In the genomic region with DNA sequence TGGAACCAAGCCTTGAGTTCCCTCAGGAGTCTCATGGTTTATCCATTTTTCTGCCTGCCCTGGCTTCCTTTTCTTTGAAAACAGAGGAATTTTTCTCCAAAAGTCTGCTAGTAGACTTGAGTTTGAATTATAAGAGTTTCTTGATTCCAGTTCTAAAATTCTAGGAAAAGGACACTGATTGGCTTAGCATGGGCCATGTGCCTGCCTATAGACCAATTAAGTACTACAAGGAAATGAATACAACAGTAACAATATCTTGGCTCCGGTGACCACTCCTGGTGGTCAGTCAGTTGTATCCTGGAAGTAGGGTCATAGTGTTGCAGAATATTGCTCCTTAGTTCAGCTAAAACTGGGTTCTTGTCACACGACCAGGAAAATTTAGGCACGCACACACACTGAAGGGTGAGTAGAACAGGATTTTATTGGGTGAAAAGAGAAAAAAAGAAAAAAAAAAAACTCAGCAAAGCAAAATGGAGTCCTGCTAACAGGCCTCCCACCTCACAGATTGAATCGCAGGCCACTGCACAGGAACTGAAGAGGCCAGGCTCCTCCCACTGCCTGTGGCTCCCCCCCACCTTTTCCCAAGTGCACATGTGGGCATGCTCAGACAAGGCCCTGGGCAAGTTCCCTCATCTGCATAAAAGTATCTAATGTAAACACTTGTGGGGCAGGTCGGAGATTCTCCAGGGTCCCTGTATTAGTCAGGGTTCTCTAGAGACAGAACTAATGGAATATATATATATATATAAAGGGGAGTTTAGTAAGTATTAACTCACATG, we compare ENCODE assay signal across 13 cellular contexts.
DNase-seq lines count a peak whose midpoint lies in the region; ATAC-seq and TF ChIP-seq lines count a peak whose summit lies in the region.
"Had no signal": no experiment of that assay in that cellular context is flagged by ENCODE, and none has a peak within 500 bp of the region (broad histone marks: within the 10 kb centered on the region; RNA-seq: fewer than 3 reads in every experiment).

No MANE protein-coding gene starts in this region.

- no peak overlapping the region for H3K4me3 Mint-ChIP-seq in activated CD4-positive, alpha-beta memory T cell treated with anti-CD3 and anti-CD28 coated beads, Interleukin-2, amount 10 ng/mL, durations not matched to agents 7 days and 5 days
- H3K4me3 Mint-ChIP-seq: CD8-positive, alpha-beta memory T cell; T-helper 2 cell treated with Interferon-gamma antibody and Interleukin-4, amounts not matched to agents 5 μg/mL and 100 μg/mL, for 36 hours had no signal

- 0 out of 2 replicates have a peak overlapping the region, but pooled peaks have one; percentile 11 for H3K27ac ChIP-seq in HUES6 (ENCODE audit: low read depth, low read length)
- H3K27ac ChIP-seq in SK-N-MC: peak overlapping the region; percentile 84
- H3K27ac ChIP-seq: cardiac muscle cell had no signal

- peaks cover 5% of the 10 kb centered on the region for H3K9me3 ChIP-seq in HUES6 (ENCODE audit: control insufficient read depth, insufficient read depth, low read depth, low read length)
- H3K9me3 ChIP-seq in SK-N-MC (ENCODE audit: low read depth, low read length): no peaks in the 10 kb centered on the region

- H3K4me1 Mint-ChIP-seq in activated CD4-positive, alpha-beta memory T cell treated with anti-CD3 and anti-CD28 coated beads, Interleukin-2, amount 10 ng/mL, durations not matched to agents 7 days and 5 days: peaks cover 9% of the 10 kb centered on the region

- peaks cover 6% of the 10 kb centered on the region for H3K9me3 Mint-ChIP-seq in activated CD4-positive, alpha-beta memory T cell treated with anti-CD3 and anti-CD28 coated beads, Interleukin-2, amount 10 ng/mL, durations not matched to agents 7 days and 5 days

- H3K27ac Mint-ChIP-seq in activated CD4-positive, alpha-beta memory T cell treated with anti-CD3 and anti-CD28 coated beads, Interleukin-2, amount 10 ng/mL, durations not matched to agents 7 days and 5 days: no peak overlapping the region
- H3K27ac Mint-ChIP-seq: CD8-positive, alpha-beta memory T cell; T-helper 2 cell treated with Interferon-gamma antibody and Interleukin-4, amounts not matched to agents 5 μg/mL and 100 μg/mL, for 36 hours had no signal

- H3K27me3 Mint-ChIP-seq in activated CD4-positive, alpha-beta memory T cell treated with anti-CD3 and anti-CD28 coated beads, Interleukin-2, amount 10 ng/mL, durations not matched to agents 7 days and 5 days: no peaks in the 10 kb centered on the region
- H3K27me3 Mint-ChIP-seq: CD8-positive, alpha-beta memory T cell had no signal

- ATAC-seq in GM18873 (IDR thresholded peaks at IDR 0.05; ENCODE audit: low FRiP score, unreplicated experiment): no peak

- H3K27me3 ChIP-seq in HUES6 (ENCODE audit: control insufficient read depth, insufficient read depth, low read length): no peaks in the 10 kb centered on the region
- H3K27me3 ChIP-seq: cardiac muscle cell had no signal

- no peak overlapping the region for H3K4me3 ChIP-seq in HUES6 (ENCODE audit: low read depth, low read length)
- no peak overlapping the region for H3K4me3 ChIP-seq in SK-N-MC
- no peak overlapping the region for H3K4me3 ChIP-seq in fibroblast of villous mesenchyme (ENCODE audit: low read depth, low read length)
- H3K4me3 ChIP-seq: cardiac muscle cell had no signal

- DNase-seq in EL (peak; percentile 36), SK-N-MC (ENCODE audit: low read depth, low spot score) (no peak), fibroblast of villous mesenchyme (ENCODE audit: low read depth) (peak; percentile 7), COR-L47 (lab: John Stamatoyannopoulos, UW) (no peak)
- DNase-seq in activated CD4-positive, alpha-beta memory T cell treated with anti-CD3 and anti-CD28 coated beads, Interleukin-2, amount 10 ng/mL, durations not matched to agents 7 days and 5 days: no peak
- DNase-seq in stimulated activated CD4-positive, alpha-beta T cell treated with anti-CD3 and anti-CD28 coated beads, Interleukin-4, amount 100 ng/mL, for 4 hours: no peak
- DNase-seq: activated CD8-positive, alpha-beta memory T cell treated with anti-CD3 and anti-CD28 coated beads for 24 hours; CD8-positive, alpha-beta memory T cell; small intestine had no signal

- CTCF ChIA-PET in activated CD4-positive, alpha-beta memory T cell treated with anti-CD3 and anti-CD28 coated beads, Interleukin-2, amount 10 ng/mL, durations not matched to agents 7 days and 5 days (lab: Charles Lee): no interaction called here

- peaks cover 8% of the 10 kb centered on the region for H3K36me3 Mint-ChIP-seq in activated CD4-positive, alpha-beta memory T cell treated with anti-CD3 and anti-CD28 coated beads, Interleukin-2, amount 10 ng/mL, durations not matched to agents 7 days and 5 days (ENCODE audit: low read depth)

- H3K4me1 ChIP-seq in HUES6 (ENCODE audit: control insufficient read depth, insufficient read depth, low read length): peaks cover 21% of the 10 kb centered on the region

- POLR2A ChIA-PET in activated CD4-positive, alpha-beta memory T cell treated with anti-CD3 and anti-CD28 coated beads, Interleukin-2, amount 10 ng/mL, durations not matched to agents 7 days and 5 days (lab: Charles Lee): no interaction called here

- no peaks in the 10 kb centered on the region for H3K36me3 ChIP-seq in HUES6 (ENCODE audit: control insufficient read depth, insufficient read depth, low read length)
- H3K36me3 ChIP-seq in SK-N-MC (ENCODE audit: insufficient read depth, low read length): no peaks in the 10 kb centered on the region; the same call in 1 of the 2 replicates
- H3K36me3 ChIP-seq: cardiac muscle cell had no signal

- H3K9ac ChIP-seq in HUES6 (ENCODE audit: low read length) (no peak overlapping the region), SK-N-MC (ENCODE audit: insufficient read length) (no peak overlapping the region)

- TF ChIP-seq CTCF in fibroblast of villous mesenchyme (IDR thresholded peaks at IDR 0.05; ENCODE audit: insufficient read depth, low read depth, low read length): no peak

Comparison
In these comparisons a context has a peak if more than half of its experiments do, and no peak if none do; other contexts are left out.
1. DNase-seq: peak in EL (single experiment) and fibroblast of villous mesenchyme (single experiment); none in SK-N-MC (single experiment), activated CD4-positive, alpha-beta memory T cell treated with anti-CD3 and anti-CD28 coated beads, Interleukin-2, amount 10 ng/mL, durations not matched to agents 7 days and 5 days (single experiment), stimulated activated CD4-positive, alpha-beta T cell treated with anti-CD3 and anti-CD28 coated beads, Interleukin-4, amount 100 ng/mL, for 4 hours (0 of 2) and COR-L47 (single experiment).